21 cellular contexts compared by ENCODE assay signal in the genomic region with DNA sequence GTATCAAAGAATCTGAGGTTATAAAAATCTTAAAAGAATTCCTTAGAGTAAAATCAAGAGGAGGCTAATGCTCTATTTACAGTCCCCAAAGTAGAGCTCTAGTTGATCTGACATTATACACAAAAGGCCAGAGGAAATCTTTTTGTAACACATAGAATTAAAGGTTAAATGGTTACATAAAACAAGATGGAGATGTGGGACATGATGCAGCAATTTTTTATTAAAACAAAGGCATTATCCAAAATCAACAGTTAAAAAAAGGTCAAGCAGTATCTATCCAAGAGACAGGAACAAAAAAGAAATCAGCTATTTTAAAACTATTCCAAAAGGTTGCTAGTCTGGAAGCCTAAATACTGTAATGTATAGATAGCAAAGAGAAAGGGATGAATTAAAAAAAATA. TPM values are rescaled to one million over a fixed set of nuclear protein-coding genes. Genes with fewer than 3 reads are reported as not detected.
DNase-seq lines count a peak whose midpoint lies in the region; ATAC-seq, FAIRE-seq and TF ChIP-seq lines count a peak whose summit lies in the region.
"Had no signal": no experiment of that assay in that cellular context is flagged by ENCODE, and none has a peak within 500 bp of the region (broad histone marks: within the 10 kb centered on the region; RNA-seq: fewer than 3 reads in every experiment).

No MANE protein-coding gene starts in this region.

- H3K9me1 ChIP-seq in keratinocyte (ENCODE audit: control insufficient read depth, extremely low read depth, insufficient read depth, low read length): no peaks in the 10 kb centered on the region

- no peaks in the 10 kb centered on the region for H3K27me3 Mint-ChIP-seq in MCF 10A (ENCODE audit: insufficient read depth, unreplicated experiment)
- H3K27me3 Mint-ChIP-seq: activated naive CD4-positive, alpha-beta T cell treated with anti-CD3 and anti-CD28 coated beads, Interleukin-2, amount 10 ng/mL, durations not matched to agents 7 days and 5 days had no signal

- H3K36me3 ChIP-seq in breast epithelium (no peaks in the 10 kb centered on the region), SJSA1 (peaks cover 25% of the 10 kb centered on the region; the same call in 1 of the 2 replicates), keratinocyte (ENCODE audit: control insufficient read depth in 2 of 2, extremely low read depth in 1 of 2, insufficient read depth in 2 of 2, low read length in 2 of 2) (peaks cover 2 to 8% of the 10 kb centered on the region in 2 experiments)
- H3K36me3 ChIP-seq: colonic mucosa, SJCRH30 had no signal

- peaks cover 10% of the 10 kb centered on the region for H3K36me3 Mint-ChIP-seq in MCF 10A (ENCODE audit: insufficient read depth, unreplicated experiment)

- no peak for FAIRE-seq in keratinocyte (lab: Jason Lieb, UNC)
- FAIRE-seq: endometrium, GM18507, H54 had no signal

- H3K9me3 Mint-ChIP-seq in MCF 10A (ENCODE audit: unreplicated experiment): no peaks in the 10 kb centered on the region
- H3K9me3 Mint-ChIP-seq: nephron progenitor cell had no signal

- H3K4me2 ChIP-seq in keratinocyte (ENCODE audit: control insufficient read depth, extremely low read depth, insufficient read depth, low read depth, low read length): no peak overlapping the region

- H3K4me3 Mint-ChIP-seq in MCF 10A (ENCODE audit: unreplicated experiment): no peak overlapping the region
- H3K4me3 Mint-ChIP-seq: activated naive CD4-positive, alpha-beta T cell treated with anti-CD3 and anti-CD28 coated beads, Interleukin-2, amount 10 ng/mL, durations not matched to agents 7 days and 5 days; nephron progenitor cell had no signal

- H3K4me1 Mint-ChIP-seq in MCF 10A (ENCODE audit: insufficient read depth, unreplicated experiment): peaks cover 48% of the 10 kb centered on the region

- POLR2A ChIA-PET in MCF 10A (lab: Yijun Ruan, JAX): interaction anchor here (0.6 to 5.7 kb wide), 11 partner anchors 12 to 261 kb away, joined by 3 to 61 read pairs (median 4); partner anchors contain the start of gene ELOVL5

- no peak overlapping the region for H3K9ac ChIP-seq in keratinocyte (ENCODE audit: control insufficient read depth, extremely low read depth, insufficient read depth, low read length)

- peaks cover 58% of the 10 kb centered on the region for H3K79me2 ChIP-seq in keratinocyte (ENCODE audit: control insufficient read depth, insufficient read depth, low read length)

- CTCF ChIA-PET in MCF 10A (lab: Yijun Ruan, JAX): interaction anchor here (0.5 to 1.7 kb wide), 4 partner anchors 20 to 865 kb away, joined by 4 to 8 read pairs (median 6); partner anchors contain the start of gene ELOVL5

- H3K27ac ChIP-seq in breast epithelium (no peak overlapping the region), SJSA1 (0 out of 2 replicates have a peak overlapping the region, but pooled peaks have one; percentile 12), keratinocyte (ENCODE audit: control insufficient read depth, insufficient read depth, low read length) (peak overlapping the region; percentile 10)
- H3K27ac ChIP-seq: colonic mucosa, SJCRH30 had no signal

- ATAC-seq in GM21528 (IDR thresholded peaks at IDR 0.05; ENCODE audit: low FRiP score, unreplicated experiment): no peak

- no TSS peak for BruUV-seq in MCF 10A (replicated peaks; lab: Mats Ljungman, UMichigan)

- H3K9me3 ChIP-seq in breast epithelium (no peaks in the 10 kb centered on the region), SJSA1 (replicated peaks) (no peaks in the 10 kb centered on the region), keratinocyte (ENCODE audit: control insufficient read depth, low read depth, low read length) (no peaks in the 10 kb centered on the region)
- H3K9me3 ChIP-seq: colonic mucosa, SJCRH30 had no signal

- dilution Hi-C loops in keratinocyte (cut with MboI; ENCODE audit: extremely low pct_ligation_motif_present, low sequenced_read_pairs): no loop called here

- DNase-seq in MCF 10A (ENCODE audit: unreplicated experiment) (no peak), breast epithelium (ENCODE audit: low spot score in 2 of 2) (no peak), SJSA1 (ENCODE audit: low read depth in 1 of 2, low spot score in 2 of 2) (no peak), keratinocyte (ENCODE audit: low read depth, low spot score) (no peak), NOMO-1 (lab: John Stamatoyannopoulos, UW; ENCODE audit: unreplicated experiment in 2 of 2) (no peak), epidermal melanocyte (ENCODE audit: insufficient read length, low spot score) (no peak), hepatic stellate cell (ENCODE audit: low spot score) (no peak)
- DNase-seq: activated CD4-positive, alpha-beta T cell treated with anti-CD3 and anti-CD28 coated beads for 1 hour; activated naive CD4-positive, alpha-beta T cell treated with anti-CD3 and anti-CD28 coated beads, Interleukin-2, amount 10 ng/mL, durations not matched to agents 7 days and 5 days; colonic mucosa; kidney glomerular epithelial cell; NCI-H2081; NCI-H524; nephron progenitor cell; SJCRH30; T1000; trophoblast cell had no signal

- TF ChIP-seq CTCF in MCF 10A (IDR thresholded peaks at IDR 0.05; ENCODE audit: unreplicated experiment) (no peak), breast epithelium (IDR thresholded peaks at IDR 0.05) (no peak), keratinocyte (optimal IDR thresholded peaks at IDR 0.05 in 1 of 3, IDR thresholded peaks at IDR 0.05 in 1 of 3, conservative IDR thresholded peaks at IDR 0.05 in 1 of 3; ENCODE audit: extremely low read depth in 1 of 3, insufficient read depth in 2 of 3, low read length in 3 of 3) (no peak)

- no peak overlapping the region for H2AFZ ChIP-seq in keratinocyte (ENCODE audit: control insufficient read depth, low read length)

- no peaks in the 10 kb centered on the region for H4K20me1 ChIP-seq in keratinocyte (ENCODE audit: control insufficient read depth, extremely low read depth, insufficient read depth, low read length)

- H3K4me3 ChIP-seq in breast epithelium (no peak overlapping the region), SJSA1 (no peak overlapping the region), keratinocyte (ENCODE audit: control insufficient read depth in 2 of 3, extremely low read depth in 1 of 3, insufficient read depth in 2 of 3, low read depth in 1 of 3, low read length in 3 of 3) (no peak overlapping the region)
- H3K4me3 ChIP-seq: colonic mucosa, SJCRH30 had no signal

- intact Hi-C loops in MCF 10A (cut with micrococcal nuclease): no loop called here
- intact Hi-C loops in breast epithelium (cut with DNase I; ENCODE audit: low total_unique reads): loop anchor here (5.0 kb wide), 1 partner anchor 441 kb away; no protein-coding TSS in a partner anchor

- peak overlapping the region; percentile 79 for H3K27ac Mint-ChIP-seq in MCF 10A (ENCODE audit: low read depth, unreplicated experiment)
- H3K27ac Mint-ChIP-seq: activated naive CD4-positive, alpha-beta T cell treated with anti-CD3 and anti-CD28 coated beads, Interleukin-2, amount 10 ng/mL, durations not matched to agents 7 days and 5 days had no signal

- TF ChIP-seq POLR2A in breast epithelium (IDR thresholded peaks at IDR 0.05): no peak

- H3K27me3 ChIP-seq in breast epithelium: no peaks in the 10 kb centered on the region
- no peaks in the 10 kb centered on the region for H3K27me3 ChIP-seq in SJSA1 (replicated peaks)
- no peaks in the 10 kb centered on the region for H3K27me3 ChIP-seq in keratinocyte (ENCODE audit: control insufficient read depth, extremely low read depth, insufficient read depth, low read length)
- H3K27me3 ChIP-seq: colonic mucosa, SJCRH30 had no signal

- H3K4me1 ChIP-seq in breast epithelium (peaks cover 0 to 8% of the 10 kb centered on the region in 2 donors), SJSA1 (replicated peaks) (peaks cover 37% of the 10 kb centered on the region), keratinocyte (ENCODE audit: control insufficient read depth, extremely low read depth, insufficient read depth, low read length) (peaks cover 37% of the 10 kb centered on the region)
- H3K4me1 ChIP-seq: colonic mucosa had no signal

RNA-seq across cellular contexts. Expression of gene ELOVL5, which starts 20.4 kb away (rescaled TPM):
- total RNA-seq in MCF 10A (2022) (56.6 and 58.3 TPM in 2 replicates), breast epithelium (100 to 1,000 TPM; 245 to 427 (median 272) TPM)
- total RNA-seq in SJSA1 (2014; rRNA removed; shearing (Covaris generic)): 78.5 and 112 TPM in 2 replicates
- polyA plus RNA-seq in keratinocyte: 39.7 to 66.7 TPM (median 53.3 TPM) in 3 replicates
- 7.6 TPM for polyA plus RNA-seq in keratinocyte (2011; ENCODE audit: low read depth)
- polyA plus RNA-seq in keratinocyte (2011; cell fraction: cytosol; rRNA removed): 25.8 and 41.6 TPM in 2 replicates
- polyA plus RNA-seq in keratinocyte (2011; cell fraction: nucleus; rRNA removed): 62.1 and 78.0 TPM in 2 replicates
- polyA plus RNA-seq in keratinocyte (2012; ENCODE audit: low replicate concordance): 32.5 and 65.4 TPM in 2 replicates
- polyA minus RNA-seq in keratinocyte: 58.5 to 102 TPM (median 68.6 TPM) in 3 replicates
- 45.3 TPM for polyA minus RNA-seq in keratinocyte (2011; cell fraction: cytosol; rRNA and poly(A)+ RNA removed)
- 48.2 and 67.6 TPM in 2 replicates for polyA minus RNA-seq in keratinocyte (2011; cell fraction: nucleus; rRNA and poly(A)+ RNA removed)

Comparison
In these comparisons a context has a peak if more than half of its experiments do, and no peak if none do; other contexts are left out.
1. H3K27ac ChIP-seq: peak in SJSA1 (single experiment) and keratinocyte (single experiment); none in breast epithelium (0 of 2).